8 cellular contexts compared by ENCODE assay signal in the genomic region with DNA sequence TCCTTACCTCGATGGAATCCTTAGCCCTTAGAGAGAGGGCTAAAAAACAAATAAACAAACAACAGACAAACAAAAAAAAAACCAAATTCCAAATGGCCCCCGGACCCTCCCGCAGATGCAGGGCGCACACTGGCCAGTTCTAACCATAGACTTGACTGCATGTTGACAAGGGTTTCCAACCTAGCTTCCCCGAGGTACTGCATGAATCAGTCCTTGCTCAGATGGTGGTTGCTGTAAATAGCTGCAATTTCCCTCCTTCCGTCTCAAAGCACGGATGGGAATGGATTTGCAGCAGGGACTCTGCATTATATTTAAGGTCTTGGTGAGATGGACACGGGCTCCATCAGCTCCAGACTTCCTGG.
DNase-seq lines count a peak whose midpoint lies in the region; ATAC-seq and TF ChIP-seq lines count a peak whose summit lies in the region.

No MANE protein-coding gene starts in this region.

- peaks cover 3 to 6% (median 3%) of the 10 kb centered on the region in 3 donors for H3K27me3 Mint-ChIP-seq in immature natural killer cell (ENCODE audit: low read depth in 3 of 3)

- peak overlapping the region in 2 of 3 donors; percentile 61 to 66 for H3K9ac ChIP-seq in skeletal muscle tissue (ENCODE audit: low read depth in 1 of 3, low read length in 3 of 3)

- H3K4me1 Mint-ChIP-seq in immature natural killer cell, result peaks cover 15 to 18% of the 10 kb centered on the region in 2 donors

- peak overlapping the region in 1 of 6 donors; percentile 15 for H3K27ac Mint-ChIP-seq in immature natural killer cell

- peak overlapping the region in 1 of 4 donors; percentile 29 for H3K27ac ChIP-seq in body of pancreas
- no peak overlapping the region for H3K27ac ChIP-seq in skeletal muscle tissue (ENCODE audit: low read depth, low read length)

- DNase-seq in NCI-H748 (lab: John Stamatoyannopoulos, UW; ENCODE audit: unreplicated experiment) (peak; percentile 69), NCI-H748 treated with DMSO at 0.1 percent for 48 hours (lab: John Stamatoyannopoulos, UW) (no peak), HAP-1 (ENCODE audit: low spot score in 2 of 2) (peak in 1 of 2 experiments; percentile 16), NCI-H2081 treated with DMSO at 0.1 percent for 48 hours (lab: John Stamatoyannopoulos, UW) (peak; percentile 7), body of pancreas (no peak), immature natural killer cell (no peak), OCI-M2 (lab: John Stamatoyannopoulos, UW; ENCODE audit: unreplicated experiment) (no peak)

- peak overlapping the region; percentile 43 for H3K4me3 ChIP-seq in HAP-1
- H3K4me3 ChIP-seq in body of pancreas, result no peak overlapping the region
- peak overlapping the region; percentile 72 to 77 (median 77) for H3K4me3 ChIP-seq in skeletal muscle tissue (ENCODE audit: low read length in 3 of 3)

- no peaks in the 10 kb centered on the region for H3K9me3 ChIP-seq in HAP-1
- no peaks in the 10 kb centered on the region for H3K9me3 ChIP-seq in body of pancreas
- H3K9me3 ChIP-seq in skeletal muscle tissue (ENCODE audit: control insufficient read depth in 3 of 3, low read length in 3 of 3), result no peaks in the 10 kb centered on the region

- ATAC-seq in body of pancreas, result peak; percentile 13

- H3K4me3 Mint-ChIP-seq in immature natural killer cell, result peak overlapping the region; percentile 83 to 90 (median 89)

- H3K4me1 ChIP-seq in HAP-1 (peaks cover 4% of the 10 kb centered on the region; the same call in 1 of the 2 replicates), body of pancreas (peaks cover 15% of the 10 kb centered on the region), skeletal muscle tissue (ENCODE audit: control insufficient read depth in 3 of 3, insufficient read depth in 3 of 3, low read length in 3 of 3) (peaks cover 8 to 10% (median 9%) of the 10 kb centered on the region in 3 donors)

- H3K27me3 ChIP-seq in HAP-1 (ENCODE audit: low read depth), result peaks cover 19% of the 10 kb centered on the region
- no peaks in the 10 kb centered on the region for H3K27me3 ChIP-seq in body of pancreas
- no peaks in the 10 kb centered on the region for H3K27me3 ChIP-seq in skeletal muscle tissue (ENCODE audit: control insufficient read depth in 3 of 3, insufficient read depth in 3 of 3, low read length in 3 of 3)

- H3K9me3 Mint-ChIP-seq in immature natural killer cell, result no peaks in the 10 kb centered on the region

- 9 to 11% methylated on average over 8 of the region's 8 CpGs for whole genome bisulfite sequencing in body of pancreas, 2 donors

- H3K36me3 ChIP-seq in HAP-1 (replicated peaks), result no peaks in the 10 kb centered on the region
- H3K36me3 ChIP-seq in body of pancreas (replicated peaks in 1 of 2; ENCODE audit: insufficient read depth in 1 of 2, low read depth in 2 of 2), result no peaks in the 10 kb centered on the region
- no peaks in the 10 kb centered on the region for H3K36me3 ChIP-seq in skeletal muscle tissue (ENCODE audit: control insufficient read depth in 3 of 3, insufficient read depth in 3 of 3, low read length in 3 of 3)

- no peak for TF ChIP-seq POLR2A in body of pancreas (IDR thresholded peaks at IDR 0.05)

- no peak for TF ChIP-seq CTCF in body of pancreas (IDR thresholded peaks at IDR 0.05)

- in situ Hi-C loops in HAP-1 (cut with MboI; ENCODE audit: low sequenced_read_pairs), result no loop called here

- no peaks in the 10 kb centered on the region for H3K36me3 Mint-ChIP-seq in immature natural killer cell

- intact Hi-C loops in body of pancreas (cut with DNase I), result no loop called here

Comparison
In these comparisons a context has a peak if more than half of its experiments do, and no peak if none do; other contexts are left out.
1. DNase-seq: peak in NCI-H748 (single experiment) and NCI-H2081 treated with DMSO at 0.1 percent for 48 hours (single experiment); none in NCI-H748 treated with DMSO at 0.1 percent for 48 hours (single experiment), body of pancreas (0 of 4), immature natural killer cell (0 of 3) and OCI-M2 (single experiment).
2. H3K4me3 ChIP-seq: peak in HAP-1 (single experiment) and skeletal muscle tissue (3 of 3); none in body of pancreas (0 of 2).